8 cellular contexts compared by ENCODE assay signal in genomic region chr17:82648761-82649474, GRCh38. TPM values are rescaled to one million over a fixed set of nuclear protein-coding genes. Genes with fewer than 3 reads are reported as not detected.
DNase-seq lines count a peak whose midpoint lies in the region; FAIRE-seq and TF ChIP-seq lines count a peak whose summit lies in the region.

No MANE protein-coding gene starts in this region.

- peak overlapping the region; percentile 82 for H3K4me2 ChIP-seq in SK-N-SH

- H3K4me3 ChIP-seq in BJ (ENCODE audit: low read depth, low read length) (peak overlapping the region; percentile 62), SK-N-SH (ENCODE audit: low read depth in 2 of 2, low read length in 1 of 2) (peak overlapping the region; percentile 53 to 59), mucosa of rectum (ENCODE audit: low read length in 2 of 2) (peak overlapping the region; percentile 65 to 71), uterus (peak overlapping the region; percentile 16 to 32)

- H2AFZ ChIP-seq in SK-N-SH (ENCODE audit: low read depth): peak overlapping the region; percentile 66; the same call in 1 of the 2 replicates

- peaks cover 38% of the 10 kb centered on the region for H4K20me1 ChIP-seq in SK-N-SH (ENCODE audit: insufficient read depth)

- DNase-seq in BJ (ENCODE audit: low read depth): no peak
- peak; percentile 54 for DNase-seq in GM19239 (ENCODE audit: insufficient read length, low spot score)
- DNase-seq in SK-N-SH: peak; percentile 95
- peak; percentile 41 for DNase-seq in effector CD4-positive, alpha-beta T cell
- peak; percentile 75 to 77 for DNase-seq in uterus
- DNase-seq in H4 (ENCODE audit: low spot score): no peak
- DNase-seq in NK-92 treated with Interleukin-12 subunit alpha and Interleukin-12 subunit beta, amount 100 ng/mL, for 24 hours (lab: John Stamatoyannopoulos, UW): no peak

- H3K9me2 ChIP-seq in SK-N-SH: no peaks in the 10 kb centered on the region

- no peak for TF ChIP-seq RAD21 in SK-N-SH (IDR thresholded peaks at IDR 0.05; ENCODE audit: low read length)

- no peaks in the 10 kb centered on the region for H3K9me3 ChIP-seq in SK-N-SH
- H3K9me3 ChIP-seq in mucosa of rectum (ENCODE audit: control insufficient read depth in 2 of 2, low read length in 2 of 2): no peaks in the 10 kb centered on the region
- H3K9me3 ChIP-seq in uterus: no peaks in the 10 kb centered on the region

- POLR2A ChIA-PET in BJ (lab: Charles Lee): no interaction called here
- POLR2A ChIA-PET in SK-N-SH (lab: Yijun Ruan, JAX): no interaction called here

- WGBS in SK-N-SH (ENCODE audit: low lambda C conversion rate): 13% methylated on average over 36 of the region's 36 CpGs

- H3K27ac ChIP-seq in SK-N-SH (ENCODE audit: low read depth in 2 of 2, low read length in 1 of 2): peak overlapping the region; percentile 32 to 87; a peak in 2 of 4 replicates
- H3K27ac ChIP-seq in mucosa of rectum (ENCODE audit: low read depth in 2 of 2, low read length in 2 of 2): peak overlapping the region; percentile 60 to 80
- peak overlapping the region; percentile 82 to 84 for H3K27ac ChIP-seq in uterus

- peaks cover 14% of the 10 kb centered on the region for H3F3A ChIP-seq in SK-N-SH (replicated peaks; ENCODE audit: insufficient read depth)

- H3K9ac ChIP-seq in SK-N-SH: peak overlapping the region; percentile 43; the same call in 1 of the 2 replicates
- H3K9ac ChIP-seq in mucosa of rectum (ENCODE audit: low read depth in 1 of 2, low read length in 2 of 2): peak overlapping the region; percentile 41 to 58

- peaks cover 10 to 12% of the 10 kb centered on the region in 2 experiments; a peak in 3 of 4 replicates for H3K4me1 ChIP-seq in SK-N-SH (ENCODE audit: control insufficient read depth in 1 of 2, insufficient read depth in 2 of 2, low read depth in 1 of 2, low read length in 1 of 2)
- peaks cover 18 to 23% of the 10 kb centered on the region in 2 donors for H3K4me1 ChIP-seq in mucosa of rectum (ENCODE audit: control insufficient read depth in 2 of 2, insufficient read depth in 2 of 2, low read length in 2 of 2)
- peaks cover 0 to 6% of the 10 kb centered on the region in 2 donors for H3K4me1 ChIP-seq in uterus

- H3K27me3 ChIP-seq in BJ (ENCODE audit: control insufficient read depth, insufficient read depth, low read length) (no peaks in the 10 kb centered on the region), SK-N-SH (ENCODE audit: insufficient read depth) (no peaks in the 10 kb centered on the region), mucosa of rectum (ENCODE audit: control insufficient read depth in 2 of 2, insufficient read depth in 2 of 2, low read length in 2 of 2) (no peaks in the 10 kb centered on the region), uterus (no peaks in the 10 kb centered on the region)

- CTCF ChIA-PET in BJ (lab: Yijun Ruan, JAX) (no interaction called here), SK-N-SH (lab: Yijun Ruan, JAX) (no interaction called here)

- intact Hi-C loops in uterus (cut with DNase I; ENCODE audit: low total_unique reads): no loop called here

- TF ChIP-seq EP300 in SK-N-SH (IDR thresholded peaks at IDR 0.05; ENCODE audit: borderline replicate concordance in 1 of 2, low read depth in 1 of 2, low read length in 1 of 2): no peak

- no peak for TF ChIP-seq CTCF in BJ (IDR thresholded peaks at IDR 0.05; ENCODE audit: insufficient read depth, low read depth, low read length)
- TF ChIP-seq CTCF in SK-N-SH (IDR thresholded peaks at IDR 0.05): no peak
- TF ChIP-seq CTCF in uterus (IDR thresholded peaks at IDR 0.05): no peak

- no peak for TF ChIP-seq POLR2A in uterus (IDR thresholded peaks at IDR 0.05)

- no peak for FAIRE-seq in GM19239 (lab: Jason Lieb, UNC)

- H3K36me3 ChIP-seq in BJ (ENCODE audit: control insufficient read depth, insufficient read depth, low read length): peaks cover 3% of the 10 kb centered on the region; the same call in 1 of the 2 replicates
- peaks cover 6 to 13% of the 10 kb centered on the region in 2 experiments for H3K36me3 ChIP-seq in SK-N-SH (replicated peaks in 1 of 2; ENCODE audit: control insufficient read depth in 1 of 2, insufficient read depth in 2 of 2, low read length in 1 of 2)
- H3K36me3 ChIP-seq in mucosa of rectum (ENCODE audit: control insufficient read depth in 2 of 2, insufficient read depth in 2 of 2, low read length in 2 of 2): peaks cover 5 to 8% of the 10 kb centered on the region in 2 donors
- no peaks in the 10 kb centered on the region for H3K36me3 ChIP-seq in uterus

- H3K79me2 ChIP-seq in SK-N-SH (ENCODE audit: insufficient read depth): peaks cover 43% of the 10 kb centered on the region

TF ChIP-seq in SK-N-SH, 30 proteins besides CTCF, POLR2A, EP300 and RAD21:
- TF ChIP-seq YY1 (IDR thresholded peaks at IDR 0.05; ENCODE audit: low read depth): no peak
- peak; percentile 56 for TF ChIP-seq NRF1 (IDR thresholded peaks at IDR 0.05; ENCODE audit: low read depth, low read length)
- TF ChIP-seq CHD2 (IDR thresholded peaks at IDR 0.05; ENCODE audit: low read length, partially characterized antibody): no peak
- no peak for TF ChIP-seq USF1 (IDR thresholded peaks at IDR 0.05; ENCODE audit: borderline replicate concordance, low read depth)
- 0 out of 2 replicates have a peak, but pooled peaks have one; percentile 19 for TF ChIP-seq TAF1 (IDR thresholded peaks at IDR 0.05; ENCODE audit: borderline replicate concordance, low read depth, low read length)
- no peak for TF ChIP-seq RFX5 (IDR thresholded peaks at IDR 0.05; ENCODE audit: low read length)
- no peak for TF ChIP-seq GATA2 (CRISPR knock-in tag; IDR thresholded peaks at IDR 0.05)
- no peak for TF ChIP-seq JUND (IDR thresholded peaks at IDR 0.05)
- TF ChIP-seq GABPA (IDR thresholded peaks at IDR 0.05; ENCODE audit: low read depth): no peak
- TF ChIP-seq TEAD4 (IDR thresholded peaks at IDR 0.05; ENCODE audit: borderline replicate concordance, insufficient read depth): no peak
- no peak for TF ChIP-seq REST (IDR thresholded peaks at IDR 0.05; ENCODE audit: low read depth, low read length)
- 0 out of 2 replicates have a peak, but pooled peaks have one; percentile 11 for TF ChIP-seq PBX3 (IDR thresholded peaks at IDR 0.05)

RNA-seq across cellular contexts. Expression of gene WDR45B, which starts 0.7 kb away (rescaled TPM):
- 116 and 141 TPM in 2 replicates for polyA plus RNA-seq in BJ (2011; rRNA removed)
- polyA minus RNA-seq in BJ (2011; rRNA and poly(A)+ RNA removed): 35.1 and 41.8 TPM in 2 replicates
- 171 and 191 TPM in 2 replicates for polyA plus RNA-seq in SK-N-SH (2012; rRNA removed)
- 142 and 159 TPM in 2 replicates for polyA plus RNA-seq in SK-N-SH (2012; cell fraction: cytosol; rRNA removed)
- 164 and 253 TPM in 2 replicates for polyA plus RNA-seq in SK-N-SH (2012; cell fraction: nucleus; rRNA removed)
- total RNA-seq in uterus: 100 to 1,000 TPM in 1 of 4 donors, 10 to 100 TPM in 3; 56.5 to 111 (median 85.4) TPM
- total RNA-seq in H4 (2014; rRNA removed; shearing (Covaris generic)): 68.2 and 75.6 TPM in 2 replicates

RNA-seq across cellular contexts. Expression of gene RAB40B, which starts 49.6 kb away (rescaled TPM):
- polyA plus RNA-seq in BJ (2011; rRNA removed) (4.9 and 9.4 TPM in 2 replicates), SK-N-SH (2012; rRNA removed) (13.4 and 20.7 TPM in 2 replicates)
- polyA minus RNA-seq in BJ (2011; rRNA and poly(A)+ RNA removed): 1.4 and 1.6 TPM in 2 replicates
- polyA plus RNA-seq in SK-N-SH (2012; cell fraction: cytosol; rRNA removed): 10.5 and 15.2 TPM in 2 replicates
- 22.5 and 23.0 TPM in 2 replicates for polyA plus RNA-seq in SK-N-SH (2012; cell fraction: nucleus; rRNA removed)
- total RNA-seq in uterus: 10 to 100 TPM in 2 of 4 donors, 1 to 10 TPM in 2; 4.1 to 18.5 (median 11.3) TPM
- 6.3 and 6.8 TPM in 2 replicates for total RNA-seq in H4 (2014; rRNA removed; shearing (Covaris generic))

Comparison
In these comparisons a context has a peak if more than half of its experiments do, and no peak if none do; other contexts are left out.
1. DNase-seq: peak in GM19239 (single experiment), SK-N-SH (single experiment), effector CD4-positive, alpha-beta T cell (single experiment) and uterus (2 of 2); none in BJ (single experiment), H4 (single experiment) and NK-92 treated with Interleukin-12 subunit alpha and Interleukin-12 subunit beta, amount 100 ng/mL, for 24 hours (single experiment).
2. Peak in every context shown above with its lines, with median percentiles within 50 percentile points of each other: H3K4me3 ChIP-seq and H3K27ac ChIP-seq.